ENCODE assay signal across 20 cellular contexts in genomic region chr10:130044067-130045061, GRCh38.
"Had no signal": no experiment of that assay in that cellular context is flagged by ENCODE, and none has a peak within 500 bp of the region (broad histone marks: within the 10 kb centered on the region; RNA-seq: fewer than 3 reads in every experiment).

No MANE protein-coding gene starts in this region.

- H3K4me3 ChIP-seq: PC-9 had no signal

- H3K4me2 ChIP-seq: KMS-11, PC-9 had no signal

- DNase-seq: activated CD4-positive, alpha-beta memory T cell treated with anti-CD3 and anti-CD28 coated beads for 36 hours; activated CD4-positive, alpha-beta T cell treated with anti-CD3 and anti-CD28 coated beads, Interleukin-2, amount 10 ng/mL, durations not matched to agents 7 days and 5 days; activated CD4-positive, CD25-positive, alpha-beta regulatory T cell; activated CD8-positive, alpha-beta memory T cell treated with anti-CD3 and anti-CD28 coated beads for 24 hours; activated gamma-delta T cell treated with Interleukin-2 at 50 U/mL for 16 hours; activated naive CD4-positive, alpha-beta T cell treated with anti-CD3 and anti-CD28 coated beads, Interleukin-2, amount 10 ng/mL, durations not matched to agents 7 days and 5 days; activated naive CD8-positive, alpha-beta T cell treated with anti-CD3 and anti-CD28 coated beads for 36 hours; brain microvascular endothelial cell; NCI-H1092; NCI-H1417; NCI-H2029; NCI-H2107; NCI-H345; NCI-H510A treated with DMSO at 0.1 percent for 48 hours; PC-9; SIG-M5; T-helper 17 cell; T-helper 9 cell had no signal

- H3K36me3 ChIP-seq: brain microvascular endothelial cell had no signal

- H3K27ac Mint-ChIP-seq: activated CD4-positive, alpha-beta memory T cell treated with anti-CD3 and anti-CD28 coated beads for 36 hours; activated CD4-positive, alpha-beta T cell treated with anti-CD3 and anti-CD28 coated beads, Interleukin-2, amount 10 ng/mL, durations not matched to agents 7 days and 5 days; activated naive CD4-positive, alpha-beta T cell treated with anti-CD3 and anti-CD28 coated beads, Interleukin-2, amount 10 ng/mL, durations not matched to agents 7 days and 5 days; activated naive CD8-positive, alpha-beta T cell treated with anti-CD3 and anti-CD28 coated beads for 36 hours; activated T-helper 17 cell treated with anti-CD3 and anti-CD28 coated beads, Interleukin-2, amount 50 U/mL, for 72 hours; T-helper 17 cell had no signal

- H3K4me1 Mint-ChIP-seq: activated CD4-positive, alpha-beta T cell treated with anti-CD3 and anti-CD28 coated beads, Interleukin-2, amount 10 ng/mL, durations not matched to agents 7 days and 5 days; activated naive CD4-positive, alpha-beta T cell treated with anti-CD3 and anti-CD28 coated beads, Interleukin-2, amount 10 ng/mL, durations not matched to agents 7 days and 5 days; activated naive CD8-positive, alpha-beta T cell treated with anti-CD3 and anti-CD28 coated beads for 36 hours; activated T-helper 17 cell treated with anti-CD3 and anti-CD28 coated beads, Interleukin-2, amount 50 U/mL, for 72 hours had no signal

- H3K27ac ChIP-seq: brain microvascular endothelial cell, KMS-11, PC-9 had no signal

- H3K9ac ChIP-seq: KMS-11 had no signal

- H3K27me3 ChIP-seq: brain microvascular endothelial cell had no signal

- ATAC-seq: activated T-helper 17 cell treated with anti-CD3 and anti-CD28 coated beads, Interleukin-2, amount 50 U/mL, for 72 hours; T-helper 17 cell had no signal

- H3K4me3 Mint-ChIP-seq: activated CD4-positive, alpha-beta memory T cell treated with anti-CD3 and anti-CD28 coated beads for 36 hours; activated CD4-positive, alpha-beta T cell treated with anti-CD3 and anti-CD28 coated beads, Interleukin-2, amount 10 ng/mL, durations not matched to agents 7 days and 5 days; activated naive CD4-positive, alpha-beta T cell treated with anti-CD3 and anti-CD28 coated beads, Interleukin-2, amount 10 ng/mL, durations not matched to agents 7 days and 5 days; activated naive CD8-positive, alpha-beta T cell treated with anti-CD3 and anti-CD28 coated beads for 36 hours; activated T-helper 17 cell treated with anti-CD3 and anti-CD28 coated beads, Interleukin-2, amount 50 U/mL, for 72 hours; T-helper 17 cell had no signal

- H3K36me3 Mint-ChIP-seq: activated CD4-positive, alpha-beta memory T cell treated with anti-CD3 and anti-CD28 coated beads for 36 hours; activated naive CD4-positive, alpha-beta T cell treated with anti-CD3 and anti-CD28 coated beads, Interleukin-2, amount 10 ng/mL, durations not matched to agents 7 days and 5 days; activated naive CD8-positive, alpha-beta T cell treated with anti-CD3 and anti-CD28 coated beads for 36 hours had no signal

- H2AFZ ChIP-seq: PC-9 had no signal

- H3K9me3 Mint-ChIP-seq: activated CD4-positive, alpha-beta memory T cell treated with anti-CD3 and anti-CD28 coated beads for 36 hours; activated CD4-positive, alpha-beta T cell treated with anti-CD3 and anti-CD28 coated beads, Interleukin-2, amount 10 ng/mL, durations not matched to agents 7 days and 5 days; activated naive CD4-positive, alpha-beta T cell treated with anti-CD3 and anti-CD28 coated beads, Interleukin-2, amount 10 ng/mL, durations not matched to agents 7 days and 5 days; activated naive CD8-positive, alpha-beta T cell treated with anti-CD3 and anti-CD28 coated beads for 36 hours; activated T-helper 17 cell treated with anti-CD3 and anti-CD28 coated beads, Interleukin-2, amount 50 U/mL, for 72 hours had no signal
